35 cellular contexts compared by ENCODE assay signal in genomic region chr1:19554090-19554489, GRCh38.
DNase-seq lines count a peak whose midpoint lies in the region; ATAC-seq, FAIRE-seq and TF ChIP-seq lines count a peak whose summit lies in the region.
"Had no signal": no experiment of that assay in that cellular context is flagged by ENCODE, and none has a peak within 500 bp of the region (broad histone marks: within the 10 kb centered on the region; RNA-seq: fewer than 3 reads in every experiment).

No MANE protein-coding gene starts in this region.

- POLR2A ChIA-PET in HepG2 (lab: Yijun Ruan, JAX): no interaction called here
- POLR2A ChIA-PET in K562 (lab: Yijun Ruan, JAX): no interaction called here

- CTCF ChIA-PET in HepG2 (lab: Yijun Ruan, JAX; ENCODE audit: low intra/inter-chr PET ratio, low total read pairs) (no interaction called here), K562 (lab: Yijun Ruan, JAX; ENCODE audit: low intra/inter-chr PET ratio) (no interaction called here)

- TF ChIP-seq RAD21 in HepG2 (CRISPR knock-in tag; IDR thresholded peaks at IDR 0.05): no peak
- TF ChIP-seq RAD21 in K562 (CRISPR knock-in tag; conservative IDR thresholded peaks at IDR 0.05 in 1 of 2, IDR thresholded peaks at IDR 0.05 in 1 of 2): no peak

- TF ChIP-seq CTCF in HepG2 (CRISPR knock-in tag; IDR thresholded peaks at IDR 0.05) (no peak), right lobe of liver (IDR thresholded peaks at IDR 0.05) (no peak), K562 (IDR thresholded peaks at IDR 0.05 in 2 of 3, conservative IDR thresholded peaks at IDR 0.05 in 1 of 3; ENCODE audit: insufficient read depth in 2 of 3, low read depth in 1 of 3, low read length in 3 of 3) (no peak)

- H3K9me1 ChIP-seq in K562 (ENCODE audit: control insufficient read depth, insufficient read depth, low read length): no peaks in the 10 kb centered on the region

- H3K79me2 ChIP-seq in HepG2 (ENCODE audit: insufficient read depth, low read length): no peaks in the 10 kb centered on the region
- no peaks in the 10 kb centered on the region for H3K79me2 ChIP-seq in K562 (ENCODE audit: control insufficient read depth, insufficient read depth, low read length)

- peaks cover 2% of the 10 kb centered on the region for H3K27me3 Mint-ChIP-seq in activated naive CD4-positive, alpha-beta T cell treated with anti-CD3 and anti-CD28 coated beads, Interleukin-2, amount 50 U/mL, for 24 hours

- H3K36me3 ChIP-seq in HepG2 (replicated peaks in 1 of 2; ENCODE audit: control insufficient read depth in 1 of 2, insufficient read depth in 2 of 2, low read length in 2 of 2) (no peaks in the 10 kb centered on the region), right lobe of liver (no peaks in the 10 kb centered on the region), K562 (ENCODE audit: control insufficient read depth, insufficient read depth, low read length) (no peaks in the 10 kb centered on the region)
- H3K36me3 ChIP-seq: BE2C; BLaER1; BLaER1 treated with 17β-estradiol and CSF1 and Interleukin-3, amounts not matched to agents 10 nM and 100 nM had no signal

- FAIRE-seq in HepG2 (lab: Jason Lieb, UNC): no peak
- no peak for FAIRE-seq in K562 (lab: Jason Lieb, UNC)
- FAIRE-seq: A204.1, A549, D721Med had no signal

- H3K4me3 ChIP-seq in HepG2 (replicated peaks in 1 of 3; ENCODE audit: insufficient read depth in 1 of 3, low read depth in 2 of 3, low read length in 3 of 3) (no peak overlapping the region), right lobe of liver (no peak overlapping the region), K562 (no peak overlapping the region)
- H3K4me3 ChIP-seq: A549; BLaER1; BLaER1 treated with 17β-estradiol and CSF1 and Interleukin-3, amounts not matched to agents 10 nM and 100 nM had no signal

- in situ Hi-C loops in HepG2 (cut with HindIII; ENCODE audit: extremely low pct_ligation_motif_present, low pct_unique_long_range_greater_than_20kb) (no loop called here), K562 (cut with MboI) (no loop called here)

- H3K27me3 ChIP-seq in HepG2 (ENCODE audit: control insufficient read depth in 1 of 2, insufficient read depth in 2 of 2, low read length in 2 of 2) (peaks cover 0 to 15% of the 10 kb centered on the region in 2 experiments; a peak in 4 of 5 replicates), right lobe of liver (no peaks in the 10 kb centered on the region), K562 (ENCODE audit: control insufficient read depth in 2 of 2, insufficient read depth in 2 of 2, low read length in 2 of 2) (peaks cover 19 to 23% of the 10 kb centered on the region in 2 experiments)
- H3K27me3 ChIP-seq: BE2C; BLaER1; BLaER1 treated with 17β-estradiol and CSF1 and Interleukin-3, amounts not matched to agents 10 nM and 100 nM had no signal

- H3K9ac ChIP-seq in HepG2 (ENCODE audit: insufficient read depth, low read depth, low read length) (no peak overlapping the region), K562 (ENCODE audit: insufficient read depth in 1 of 2, low read depth in 2 of 2, low read length in 2 of 2) (no peak overlapping the region)
- H3K9ac ChIP-seq: BLaER1; BLaER1 treated with 17β-estradiol and CSF1 and Interleukin-3, amounts not matched to agents 10 nM and 100 nM had no signal

- H3K36me3 Mint-ChIP-seq in activated naive CD4-positive, alpha-beta T cell treated with anti-CD3 and anti-CD28 coated beads, Interleukin-2, amount 50 U/mL, for 24 hours: peaks cover 4% of the 10 kb centered on the region
- H3K36me3 Mint-ChIP-seq: CD14-positive monocyte; CD4-positive, CD25-positive, alpha-beta regulatory T cell; CD8-positive, alpha-beta T cell had no signal

- H3K27ac ChIP-seq in HepG2 (ENCODE audit: extremely low read length, insufficient read depth, low read length): no peak overlapping the region
- no peak overlapping the region for H3K27ac ChIP-seq in right lobe of liver
- H3K27ac ChIP-seq in K562 (ENCODE audit: extremely low read depth, low read depth, low read length): no peak overlapping the region
- H3K27ac ChIP-seq: 22Rv1; A549; BLaER1; BLaER1 treated with 17β-estradiol and CSF1 and Interleukin-3, amounts not matched to agents 10 nM and 100 nM; C4-2B had no signal

- peaks cover 9% of the 10 kb centered on the region for H3K4me1 Mint-ChIP-seq in activated naive CD4-positive, alpha-beta T cell treated with anti-CD3 and anti-CD28 coated beads, Interleukin-2, amount 50 U/mL, for 24 hours
- H3K4me1 Mint-ChIP-seq: B cell had no signal

- no peak overlapping the region for H3K4me2 ChIP-seq in HepG2 (ENCODE audit: low read depth, low read length)
- no peak overlapping the region for H3K4me2 ChIP-seq in K562 (ENCODE audit: insufficient read depth, low read length)
- H3K4me2 ChIP-seq: A549; BLaER1; BLaER1 treated with 17β-estradiol and CSF1 and Interleukin-3, amounts not matched to agents 10 nM and 100 nM had no signal

- TF ChIP-seq POLR2A in HepG2 (IDR thresholded peaks at IDR 0.05; ENCODE audit: insufficient read depth in 1 of 2, low read depth in 2 of 2, low read length in 2 of 2) (no peak), right lobe of liver (IDR thresholded peaks at IDR 0.05) (no peak), K562 (conservative IDR thresholded peaks at IDR 0.05) (no peak)

- H3K27ac Mint-ChIP-seq in activated naive CD4-positive, alpha-beta T cell treated with anti-CD3 and anti-CD28 coated beads, Interleukin-2, amount 50 U/mL, for 24 hours: peak overlapping the region; percentile 31
- H3K27ac Mint-ChIP-seq: B cell; CD4-positive, alpha-beta T cell; CD8-positive, alpha-beta memory T cell; CD8-positive, alpha-beta T cell had no signal

- H4K20me1 ChIP-seq in HepG2 (ENCODE audit: insufficient read depth, low read length) (no peaks in the 10 kb centered on the region), K562 (replicated peaks; ENCODE audit: control insufficient read depth, insufficient read depth, low read length) (no peaks in the 10 kb centered on the region)
- H4K20me1 ChIP-seq: BLaER1; BLaER1 treated with 17β-estradiol and CSF1 and Interleukin-3, amounts not matched to agents 10 nM and 100 nM had no signal

- no peak overlapping the region for H2AFZ ChIP-seq in HepG2 (ENCODE audit: low read length)
- no peak overlapping the region for H2AFZ ChIP-seq in K562 (ENCODE audit: low read depth, low read length)

- TF ChIP-seq EP300 in HepG2 (IDR thresholded peaks at IDR 0.05; ENCODE audit: low read depth in 2 of 2, low read length in 2 of 2) (no peak), HepG2 (CRISPR knock-in tag; IDR thresholded peaks at IDR 0.05; ENCODE audit: borderline replicate concordance) (no peak), K562 (IDR thresholded peaks at IDR 0.05; ENCODE audit: low read length) (no peak)

- BruUV-seq in HepG2 (replicated peaks; lab: Mats Ljungman, UMichigan) (no TSS peak), K562 (replicated peaks; lab: Mats Ljungman, UMichigan) (no TSS peak)

- no peak for DNase-seq in activated naive CD4-positive, alpha-beta T cell (lab: John Stamatoyannopoulos, UW)
- no peak for DNase-seq in HepG2 (ENCODE audit: low spot score)
- no peak for DNase-seq in right lobe of liver
- no peak for DNase-seq in K562 (ENCODE audit: extremely low read depth in 1 of 4, low spot score in 3 of 4)
- DNase-seq in NCI-H69 (lab: John Stamatoyannopoulos, UW): no peak
- DNase-seq: 8988T; ACHN; AML-193; BE2C; C1 segment of cervical spinal cord; Caco-2; Calu3; CD4-positive, alpha-beta memory T cell; CD4-positive, alpha-beta T cell; CD4-positive, CD25-positive, alpha-beta regulatory T cell; CD8-positive, alpha-beta memory T cell; CD8-positive, alpha-beta T cell; COR-L47; DMS 273 treated with DMSO at 0.1 percent for 48 hours; DMS153; DMS53; DMS79; DMS79 treated with DMSO at 0.1 percent for 48 hours; DND-41; EL had no signal

- H3K4me3 Mint-ChIP-seq in activated naive CD4-positive, alpha-beta T cell treated with anti-CD3 and anti-CD28 coated beads, Interleukin-2, amount 50 U/mL, for 24 hours: no peak overlapping the region
- H3K4me3 Mint-ChIP-seq: B cell; CD14-positive monocyte; CD4-positive, alpha-beta T cell; CD4-positive, CD25-positive, alpha-beta regulatory T cell; CD8-positive, alpha-beta memory T cell; CD8-positive, alpha-beta T cell had no signal

- no peak for ATAC-seq in HepG2
- ATAC-seq in right lobe of liver: no peak
- ATAC-seq in K562: no peak
- ATAC-seq: A549; CD8-positive, alpha-beta T cell had no signal

- intact Hi-C loops in HepG2 (cut with micrococcal nuclease; ENCODE audit: unreplicated experiment): no loop called here
- intact Hi-C loops in right lobe of liver (cut with DNase I): no loop called here
- intact Hi-C loops in K562 (cut with micrococcal nuclease): no loop called here

- H3K4me1 ChIP-seq in HepG2 (ENCODE audit: insufficient read depth, low read length): peaks cover 24% of the 10 kb centered on the region
- no peaks in the 10 kb centered on the region for H3K4me1 ChIP-seq in right lobe of liver
- no peaks in the 10 kb centered on the region for H3K4me1 ChIP-seq in K562 (replicated peaks in 1 of 2; ENCODE audit: control insufficient read depth in 2 of 2, insufficient read depth in 2 of 2, low read length in 2 of 2)
- H3K4me1 ChIP-seq: A549; BE2C; BLaER1; BLaER1 treated with 17β-estradiol and CSF1 and Interleukin-3, amounts not matched to agents 10 nM and 100 nM; Caco-2 had no signal

- H3K9me3 ChIP-seq in HepG2 (ENCODE audit: low read length) (peaks cover 5% of the 10 kb centered on the region; the same call in 1 of the 2 replicates), right lobe of liver (no peaks in the 10 kb centered on the region), K562 (replicated peaks; ENCODE audit: control insufficient read depth, insufficient read depth, low read depth, low read length) (peaks cover 7% of the 10 kb centered on the region)
- H3K9me3 ChIP-seq: A549, BE2C, Caco-2 had no signal

- H3K9me3 Mint-ChIP-seq in activated naive CD4-positive, alpha-beta T cell treated with anti-CD3 and anti-CD28 coated beads, Interleukin-2, amount 50 U/mL, for 24 hours: no peaks in the 10 kb centered on the region

TF ChIP-seq in HepG2, 621 proteins besides CTCF, POLR2A, EP300 and RAD21:
- TF ChIP-seq DR1 (CRISPR knock-in tag; IDR thresholded peaks at IDR 0.05): no peak
- TF ChIP-seq ZNF329 (CRISPR knock-in tag; IDR thresholded peaks at IDR 0.05; ENCODE audit: low read depth): peak; percentile 95

TF ChIP-seq in K562, 482 proteins besides CTCF, POLR2A, EP300 and RAD21:
- TF ChIP-seq RBM25 (IDR thresholded peaks at IDR 0.05; ENCODE audit: low read depth, low read length, severe bottlenecking) (peak; percentile 27), NUFIP1 (IDR thresholded peaks at IDR 0.05; ENCODE audit: partially characterized antibody) (no peak)
TF ChIP-seq in K562: peak in this region for 1.
